ENCODE assay signal across 28 cellular contexts in genomic region chr1:77955709-77956108, GRCh38.
"Had no signal": no experiment of that assay in that cellular context is flagged by ENCODE, and none has a peak within 500 bp of the region (broad histone marks: within the 10 kb centered on the region; RNA-seq: fewer than 3 reads in every experiment).

No MANE protein-coding gene starts in this region.

- H3K27ac ChIP-seq: neural progenitor cell, ovary, parathyroid adenoma, psoas muscle, right lobe of liver, sigmoid colon, stomach, thoracic aorta, tibial nerve, upper lobe of left lung, uterus had no signal

- H3K9me3 Mint-ChIP-seq: naive thymus-derived CD4-positive, alpha-beta T cell; nephron; neural progenitor cell; stimulated activated effector memory CD8-positive, alpha-beta T cell treated with anti-CD3 and anti-CD28 coated beads, Interleukin-12 subunit alpha, Interleukin-12 subunit beta, amount 100 ng/mL, for 72 hours; stimulated activated naive B cell treated with anti-CD40 and anti-IgM and Interleukin-4, amounts not matched to agents 10 μg/mL and 1 μg/mL and 100 μg/mL, for 72 hours; stimulated activated naive CD8-positive, alpha-beta T cell treated with anti-CD3 and anti-CD28 coated beads, Interleukin-15, Interleukin-2, amounts not matched to agents 100 ng/mL and 50 ng/mL, for 24 hours had no signal

- H3K27ac Mint-ChIP-seq: naive thymus-derived CD4-positive, alpha-beta T cell; nephron; neural progenitor cell; stimulated activated naive B cell treated with anti-CD40 and anti-IgM and Interleukin-4, amounts not matched to agents 10 μg/mL and 1 μg/mL and 100 μg/mL, for 72 hours; stimulated activated naive CD8-positive, alpha-beta T cell treated with anti-CD3 and anti-CD28 coated beads, Interleukin-15, Interleukin-2, amounts not matched to agents 100 ng/mL and 50 ng/mL, for 24 hours had no signal

- H3K9me3 ChIP-seq: ovary, psoas muscle, right lobe of liver, sigmoid colon, stomach, thoracic aorta, thyroid gland, tibial nerve, upper lobe of left lung, uterus had no signal

- ATAC-seq: naive thymus-derived CD4-positive, alpha-beta T cell; psoas muscle; right cardiac atrium; right lobe of liver; stimulated activated effector memory CD8-positive, alpha-beta T cell treated with anti-CD3 and anti-CD28 coated beads, Interleukin-12 subunit alpha, Interleukin-12 subunit beta, amount 100 ng/mL, for 72 hours; stimulated activated naive B cell treated with anti-CD40 and anti-IgM and Interleukin-4, amounts not matched to agents 10 μg/mL and 1 μg/mL and 100 μg/mL, for 72 hours had no signal

- H3K4me1 ChIP-seq: neural progenitor cell, parathyroid adenoma, right lobe of liver, upper lobe of left lung, uterus had no signal

- DNase-seq: naive thymus-derived CD4-positive, alpha-beta T cell; occipital lobe; ovary; posterior cingulate gyrus; psoas muscle; right cardiac atrium; right lobe of liver; sigmoid colon; small intestine; stimulated activated CD4-positive, alpha-beta T cell treated with anti-CD3 and anti-CD28 coated beads, Interleukin-15, amount 100 ng/mL, for 24 hours; stimulated activated CD4-positive, alpha-beta T cell treated with anti-CD3 and anti-CD28 coated beads, Interleukin-2, amount 100 ng/mL, for 24 hours; stimulated activated CD4-positive, alpha-beta T cell treated with anti-CD3 and anti-CD28 coated beads, Interleukin-2, amount 100 ng/mL, for 48 hours; stimulated activated CD4-positive, alpha-beta T cell treated with anti-CD3 and anti-CD28 coated beads, Interleukin-4, amount 100 ng/mL, for 24 hours; stimulated activated naive B cell treated with anti-CD40 and anti-IgM and Interleukin-4, amounts not matched to agents 10 μg/mL and 1 μg/mL and 100 μg/mL, for 72 hours; stimulated activated naive CD4-positive, alpha-beta T cell treated with Interleukin-2 at 50 U/mL for 16 hours; stomach; trophoblast cell; upper lobe of left lung; uterus had no signal

- H3K4me1 Mint-ChIP-seq: nephron, neural progenitor cell had no signal

- H3K27me3 ChIP-seq: neural progenitor cell, ovary, right lobe of liver, sigmoid colon, stomach, thyroid gland, tibial nerve, upper lobe of left lung, uterus had no signal

- H3K27me3 Mint-ChIP-seq: naive thymus-derived CD4-positive, alpha-beta T cell; progenitor cell of endocrine pancreas; stimulated activated naive B cell treated with anti-CD40 and anti-IgM and Interleukin-4, amounts not matched to agents 10 μg/mL and 1 μg/mL and 100 μg/mL, for 72 hours; stimulated activated naive CD8-positive, alpha-beta T cell treated with anti-CD3 and anti-CD28 coated beads, Interleukin-15, Interleukin-2, amounts not matched to agents 100 ng/mL and 50 ng/mL, for 24 hours had no signal

- H3K36me3 ChIP-seq: ovary, uterus had no signal

- H3K36me3 Mint-ChIP-seq: stimulated activated effector memory CD8-positive, alpha-beta T cell treated with anti-CD3 and anti-CD28 coated beads, Interleukin-12 subunit alpha, Interleukin-12 subunit beta, amount 100 ng/mL, for 72 hours had no signal

- H3K4me3 Mint-ChIP-seq: naive thymus-derived CD4-positive, alpha-beta T cell; nephron; neural progenitor cell; stimulated activated effector memory CD8-positive, alpha-beta T cell treated with anti-CD3 and anti-CD28 coated beads, Interleukin-12 subunit alpha, Interleukin-12 subunit beta, amount 100 ng/mL, for 72 hours; stimulated activated naive B cell treated with anti-CD40 and anti-IgM and Interleukin-4, amounts not matched to agents 10 μg/mL and 1 μg/mL and 100 μg/mL, for 72 hours; stimulated activated naive CD8-positive, alpha-beta T cell treated with anti-CD3 and anti-CD28 coated beads, Interleukin-15, Interleukin-2, amounts not matched to agents 100 ng/mL and 50 ng/mL, for 24 hours had no signal

- H3K4me3 ChIP-seq: neural progenitor cell, ovary, psoas muscle, right lobe of liver, sigmoid colon, stomach, thoracic aorta, thyroid gland, tibial nerve, upper lobe of left lung, uterus had no signal
